ENCODE assay signal across 28 cellular contexts in the genomic region with DNA sequence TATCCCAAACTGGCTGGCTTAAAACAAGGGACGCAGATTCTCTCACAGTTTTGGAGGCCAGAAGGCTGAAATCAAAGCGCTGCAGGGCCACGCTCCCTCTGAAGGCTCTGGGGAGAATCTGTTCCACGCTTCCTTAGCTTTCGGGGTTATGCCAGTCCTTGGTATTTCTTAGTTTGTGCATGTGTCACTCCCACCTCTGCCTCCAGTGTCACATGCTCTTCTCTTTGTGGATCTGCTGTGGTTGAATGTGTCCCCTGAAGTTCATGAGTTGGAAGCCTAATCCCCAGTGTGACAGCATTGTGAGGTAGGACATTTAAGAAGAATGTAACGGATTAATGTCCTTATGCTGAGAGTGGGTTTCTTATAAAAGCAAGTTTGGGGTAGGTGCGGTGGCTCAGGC.
"Had no signal": no experiment of that assay in that cellular context is flagged by ENCODE, and none has a peak within 500 bp of the region (broad histone marks: within the 10 kb centered on the region; RNA-seq: fewer than 3 reads in every experiment).

No MANE protein-coding gene starts in this region.

- H3K4me1 ChIP-seq: adrenal gland, colonic mucosa had no signal

- H3K27me3 ChIP-seq: adrenal gland, breast epithelium, cardiac muscle cell, colonic mucosa had no signal

- H3K36me3 ChIP-seq: adrenal gland, breast epithelium, cardiac muscle cell, colonic mucosa had no signal

- H3K4me3 Mint-ChIP-seq: activated CD4-positive, alpha-beta memory T cell treated with anti-CD3 and anti-CD28 coated beads for 36 hours; activated CD4-positive, alpha-beta T cell treated with anti-CD3 and anti-CD28 coated beads for 36 hours; activated CD4-positive, alpha-beta T cell treated with anti-CD3 and anti-CD28 coated beads, Interleukin-2, amount 10 ng/mL, durations not matched to agents 24 days and 14 days; activated CD8-positive, alpha-beta T cell treated with anti-CD3 and anti-CD28 coated beads, Interleukin-2, amount 10 ng/mL, durations not matched to agents 7 days and 5 days; activated naive CD4-positive, alpha-beta T cell treated with anti-CD3 and anti-CD28 coated beads for 36 hours; activated naive CD4-positive, alpha-beta T cell treated with anti-CD3 and anti-CD28 coated beads, Interleukin-2, amount 50 U/mL, for 24 hours; activated naive CD8-positive, alpha-beta T cell treated with anti-CD3 and anti-CD28 coated beads for 36 hours; activated naive CD8-positive, alpha-beta T cell treated with anti-CD3 and anti-CD28 coated beads, Interleukin-2, amount 50 U/mL, for 24 hours; activated T-cell treated with anti-CD3 and anti-CD28 coated beads, Interleukin-2, amount 50 U/mL, for 4 hours; activated T-helper 17 cell treated with anti-CD3 and anti-CD28 coated beads, Interleukin-2, amount 50 U/mL, for 72 hours; brain had no signal

- H3K4me3 ChIP-seq: adrenal gland, breast epithelium, cardiac muscle cell, colonic mucosa had no signal

- H3K9me3 Mint-ChIP-seq: activated CD4-positive, alpha-beta memory T cell treated with anti-CD3 and anti-CD28 coated beads for 36 hours; activated CD4-positive, alpha-beta T cell treated with anti-CD3 and anti-CD28 coated beads, Interleukin-2, amount 10 ng/mL, durations not matched to agents 24 days and 14 days; activated naive CD4-positive, alpha-beta T cell treated with anti-CD3 and anti-CD28 coated beads for 36 hours; activated naive CD4-positive, alpha-beta T cell treated with anti-CD3 and anti-CD28 coated beads, Interleukin-2, amount 50 U/mL, for 24 hours; activated naive CD8-positive, alpha-beta T cell treated with anti-CD3 and anti-CD28 coated beads for 36 hours; activated naive CD8-positive, alpha-beta T cell treated with anti-CD3 and anti-CD28 coated beads, Interleukin-2, amount 50 U/mL, for 24 hours; activated T-cell treated with anti-CD3 and anti-CD28 coated beads, Interleukin-2, amount 50 U/mL, for 4 hours; activated T-helper 17 cell treated with anti-CD3 and anti-CD28 coated beads, Interleukin-2, amount 50 U/mL, for 72 hours; brain had no signal

- ATAC-seq: activated CD4-positive, alpha-beta T cell treated with anti-CD3 and anti-CD28 coated beads for 36 hours; activated CD8-positive, alpha-beta T cell treated with anti-CD3 and anti-CD28 coated beads, Interleukin-2, amount 10 ng/mL, durations not matched to agents 7 days and 5 days; activated naive CD8-positive, alpha-beta T cell treated with anti-CD3 and anti-CD28 coated beads, Interleukin-2, amount 50 U/mL, for 24 hours; activated T-cell treated with anti-CD3 and anti-CD28 coated beads, Interleukin-2, amount 50 U/mL, for 4 hours; activated T-helper 17 cell treated with anti-CD3 and anti-CD28 coated beads, Interleukin-2, amount 50 U/mL, for 72 hours; esophagus mucosa had no signal

- H3K9me3 ChIP-seq: adrenal gland, breast epithelium, colonic mucosa had no signal

- H3K36me3 Mint-ChIP-seq: activated CD4-positive, alpha-beta memory T cell treated with anti-CD3 and anti-CD28 coated beads for 36 hours; activated naive CD4-positive, alpha-beta T cell treated with anti-CD3 and anti-CD28 coated beads, Interleukin-2, amount 50 U/mL, for 24 hours; activated naive CD8-positive, alpha-beta T cell treated with anti-CD3 and anti-CD28 coated beads for 36 hours; brain had no signal

- H3K27me3 Mint-ChIP-seq: activated naive CD4-positive, alpha-beta T cell treated with anti-CD3 and anti-CD28 coated beads, Interleukin-2, amount 50 U/mL, for 24 hours had no signal

- H3K27ac Mint-ChIP-seq: activated CD4-positive, alpha-beta memory T cell treated with anti-CD3 and anti-CD28 coated beads for 36 hours; activated CD4-positive, alpha-beta T cell treated with anti-CD3 and anti-CD28 coated beads for 36 hours; activated CD4-positive, alpha-beta T cell treated with anti-CD3 and anti-CD28 coated beads, Interleukin-2, amount 10 ng/mL, durations not matched to agents 24 days and 14 days; activated CD8-positive, alpha-beta T cell treated with anti-CD3 and anti-CD28 coated beads, Interleukin-2, amount 10 ng/mL, durations not matched to agents 7 days and 5 days; activated naive CD4-positive, alpha-beta T cell treated with anti-CD3 and anti-CD28 coated beads for 36 hours; activated naive CD4-positive, alpha-beta T cell treated with anti-CD3 and anti-CD28 coated beads, Interleukin-2, amount 50 U/mL, for 24 hours; activated naive CD8-positive, alpha-beta T cell treated with anti-CD3 and anti-CD28 coated beads for 36 hours; activated naive CD8-positive, alpha-beta T cell treated with anti-CD3 and anti-CD28 coated beads, Interleukin-2, amount 50 U/mL, for 24 hours; activated T-helper 17 cell treated with anti-CD3 and anti-CD28 coated beads, Interleukin-2, amount 50 U/mL, for 72 hours; brain had no signal

- H3K4me1 Mint-ChIP-seq: activated naive CD8-positive, alpha-beta T cell treated with anti-CD3 and anti-CD28 coated beads, Interleukin-2, amount 50 U/mL, for 24 hours; activated T-helper 17 cell treated with anti-CD3 and anti-CD28 coated beads, Interleukin-2, amount 50 U/mL, for 72 hours had no signal

- H3K27ac ChIP-seq: adrenal gland, breast epithelium, cardiac muscle cell, colonic mucosa had no signal

- DNase-seq: activated CD4-positive, alpha-beta memory T cell treated with anti-CD3 and anti-CD28 coated beads for 36 hours; activated CD4-positive, alpha-beta T cell treated with anti-CD3 and anti-CD28 coated beads for 36 hours; activated CD4-positive, alpha-beta T cell treated with anti-CD3 and anti-CD28 coated beads, Interleukin-2, amount 10 ng/mL, durations not matched to agents 24 days and 14 days; activated CD4-positive, CD25-positive, alpha-beta regulatory T cell; activated CD4-positive, CD25-positive, alpha-beta regulatory T cell treated with anti-CD3 and anti-CD28 coated beads, Interleukin-2, amount 50 U/mL, for 72 hours; activated CD8-positive, alpha-beta T cell treated with anti-CD3 and anti-CD28 coated beads, Interleukin-2, amount 10 ng/mL, durations not matched to agents 7 days and 5 days; activated effector memory CD4-positive, alpha-beta T cell treated with Interleukin-2 at 50 U/mL for 16 hours; activated gamma-delta T cell treated with Interleukin-2 at 50 U/mL for 16 hours; activated naive CD4-positive, alpha-beta T cell treated with anti-CD3 and anti-CD28 coated beads for 36 hours; activated naive CD8-positive, alpha-beta T cell treated with anti-CD3 and anti-CD28 coated beads for 36 hours; activated naive CD8-positive, alpha-beta T cell treated with anti-CD3 and anti-CD28 coated beads, Interleukin-2, amount 50 U/mL, for 24 hours; activated T-cell treated with anti-CD3 and anti-CD28 coated beads, Interleukin-2, amount 50 U/mL, for 4 hours; adrenal gland; amygdala; aorta; central memory CD4-positive, alpha-beta T cell; cerebellar nuclear complex; colonic mucosa; effector CD8-positive, alpha-beta T cell; foreskin fibroblast; T-helper 1 cell; T-helper 2 cell had no signal
